Comparison of ENCODE assay signal across 8 cellular contexts in genomic region chr10:68406815-68407585, GRCh38. TPM values are rescaled to one million over a fixed set of nuclear protein-coding genes. Genes with fewer than 3 reads are reported as not detected.
DNase-seq lines count a peak whose midpoint lies in the region; ATAC-seq and TF ChIP-seq lines count a peak whose summit lies in the region.

A gene with protein sequence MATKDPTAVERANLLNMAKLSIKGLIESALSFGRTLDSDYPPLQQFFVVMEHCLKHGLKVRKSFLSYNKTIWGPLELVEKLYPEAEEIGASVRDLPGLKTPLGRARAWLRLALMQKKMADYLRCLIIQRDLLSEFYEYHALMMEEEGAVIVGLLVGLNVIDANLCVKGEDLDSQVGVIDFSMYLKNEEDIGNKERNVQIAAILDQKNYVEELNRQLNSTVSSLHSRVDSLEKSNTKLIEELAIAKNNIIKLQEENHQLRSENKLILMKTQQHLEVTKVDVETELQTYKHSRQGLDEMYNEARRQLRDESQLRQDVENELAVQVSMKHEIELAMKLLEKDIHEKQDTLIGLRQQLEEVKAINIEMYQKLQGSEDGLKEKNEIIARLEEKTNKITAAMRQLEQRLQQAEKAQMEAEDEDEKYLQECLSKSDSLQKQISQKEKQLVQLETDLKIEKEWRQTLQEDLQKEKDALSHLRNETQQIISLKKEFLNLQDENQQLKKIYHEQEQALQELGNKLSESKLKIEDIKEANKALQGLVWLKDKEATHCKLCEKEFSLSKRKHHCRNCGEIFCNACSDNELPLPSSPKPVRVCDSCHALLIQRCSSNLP (minus strand): TSS chr10:68407277. CDS start chr10:68407189, 88 bp downstream.

- peak within 1 kb of the TSS; percentile 100 for H3K18ac ChIP-seq in neuronal stem cell (ENCODE audit: low read length)

- peak within 1 kb of the TSS; percentile 97 for H3K14ac ChIP-seq in neuronal stem cell (ENCODE audit: low read length)

- H3K27me3 Mint-ChIP-seq in IgD-negative memory B cell: no peaks in the 10 kb centered on the region

- peak within 1 kb of the TSS; percentile 93 for H3K4ac ChIP-seq in neuronal stem cell (ENCODE audit: low read length)

- H3K79me1 ChIP-seq in neuronal stem cell (ENCODE audit: low read depth, low read length): peaks cover 3% of the 10 kb centered on the region

- no peaks in the 10 kb centered on the region for H3K36me3 Mint-ChIP-seq in IgD-negative memory B cell

- H3K4me3 Mint-ChIP-seq in IgD-negative memory B cell: peak within 1 kb of the TSS; percentile 89 to 96 (median 92)

- peak within 1 kb of the TSS; percentile 98 for H3K23ac ChIP-seq in neuronal stem cell (ENCODE audit: low read depth, low read length, poor library complexity)

- H3K4me2 ChIP-seq in neuronal stem cell (ENCODE audit: insufficient read depth, low read length, poor library complexity, severe bottlenecking): peak within 1 kb of the TSS; percentile 84

- peak; percentile 91 for ATAC-seq in GM21576 (IDR thresholded peaks at IDR 0.05; ENCODE audit: unreplicated experiment)
- ATAC-seq in RWPE2 (ENCODE audit: low read depth): peak; percentile 94
- ATAC-seq in foreskin keratinocyte: peak; percentile 93

- H3K9ac ChIP-seq in neuronal stem cell (ENCODE audit: low read depth, low read length, poor library complexity): peak within 1 kb of the TSS; percentile 99

- no CpG with 5 or more reads among the region's 84 CpGs for WGBS in neuronal stem cell (ENCODE audit: extremely low coverage in 2 of 2, insufficient read length in 2 of 2, insufficient replicate concordance in 1 of 2), 2 donors

- peak within 1 kb of the TSS; percentile 99 for H2BK5ac ChIP-seq in neuronal stem cell (ENCODE audit: low read length)

- peak within 1 kb of the TSS; percentile 99 for H2AK5ac ChIP-seq in neuronal stem cell (ENCODE audit: low read depth, low read length)

- TF ChIP-seq CTCF in RWPE2 (IDR thresholded peaks at IDR 0.05; ENCODE audit: poor library complexity, severe bottlenecking) (peak; percentile 99), foreskin keratinocyte (conservative IDR thresholded peaks at IDR 0.05) (peak; percentile 71), subcutaneous adipose tissue (IDR thresholded peaks at IDR 0.05; ENCODE audit: low read depth) (no peak)

- no peak within 1 kb of the TSS for H2BK120ac ChIP-seq in neuronal stem cell (ENCODE audit: low read depth, low read length)

- H3K4me1 ChIP-seq in RWPE2 (ENCODE audit: insufficient read depth, poor library complexity, severe bottlenecking) (peaks cover 6% of the 10 kb centered on the region), foreskin keratinocyte (peaks cover 7% of the 10 kb centered on the region), neuronal stem cell (ENCODE audit: control insufficient read depth in 2 of 2, insufficient read depth in 1 of 2, low read depth in 1 of 2, low read length in 2 of 2) (peaks cover 2 to 4% of the 10 kb centered on the region in 2 donors)

- H3K4me1 Mint-ChIP-seq in IgD-negative memory B cell: peaks cover 11 to 15% (median 14%) of the 10 kb centered on the region in 3 donors

- H2BK12ac ChIP-seq in neuronal stem cell (ENCODE audit: low read length): peak within 1 kb of the TSS; percentile 41

- H4K91ac ChIP-seq in neuronal stem cell (ENCODE audit: low read depth, low read length, poor library complexity): no peak within 1 kb of the TSS

- no peaks in the 10 kb centered on the region for H3K27me3 ChIP-seq in RWPE2 (ENCODE audit: insufficient read depth, poor library complexity, severe bottlenecking)
- no peaks in the 10 kb centered on the region for H3K27me3 ChIP-seq in foreskin keratinocyte
- H3K27me3 ChIP-seq in neuronal stem cell (ENCODE audit: control insufficient read depth in 3 of 3, insufficient read depth in 3 of 3, low read depth in 1 of 3, low read length in 3 of 3): no peaks in the 10 kb centered on the region

- peak within 1 kb of the TSS; percentile 65 for H4K8ac ChIP-seq in neuronal stem cell (ENCODE audit: low read depth, low read length)

- H3K4me3 ChIP-seq in RWPE2 (ENCODE audit: severe bottlenecking) (peak within 1 kb of the TSS; percentile 81), neuronal stem cell (ENCODE audit: low read length in 2 of 2) (peak within 1 kb of the TSS; percentile 94 to 97)

- H3K9me3 ChIP-seq in RWPE2 (ENCODE audit: severe bottlenecking): no peaks in the 10 kb centered on the region
- no peaks in the 10 kb centered on the region for H3K9me3 ChIP-seq in neuronal stem cell (replicated peaks in 1 of 2; ENCODE audit: control insufficient read depth in 2 of 2, insufficient read depth in 1 of 2, low read depth in 1 of 2, low read length in 2 of 2)

- H2BK15ac ChIP-seq in neuronal stem cell (ENCODE audit: low read length): peak within 1 kb of the TSS; percentile 37

- H3K36me3 ChIP-seq in RWPE2 (ENCODE audit: low read depth): peaks cover 9% of the 10 kb centered on the region
- peaks cover 2 to 24% of the 10 kb centered on the region in 2 donors for H3K36me3 ChIP-seq in neuronal stem cell (replicated peaks in 1 of 2; ENCODE audit: control insufficient read depth in 2 of 2, insufficient read depth in 2 of 2, low read length in 2 of 2)

- DNase-seq in Daoy (ENCODE audit: low read depth) (peak; percentile 83), RWPE2 (ENCODE audit: low spot score) (peak; percentile 73), activated gamma-delta T cell treated with Interleukin-2 at 50 U/mL for 16 hours (peak; percentile 68), foreskin keratinocyte (peak; percentile 24 to 45), neuronal stem cell (ENCODE audit: low spot score) (peak; percentile 80)

- H3K9me3 Mint-ChIP-seq in IgD-negative memory B cell: no peaks in the 10 kb centered on the region

- H2AFZ ChIP-seq in neuronal stem cell (ENCODE audit: low read length): peak within 1 kb of the TSS; percentile 98

- H3K27ac Mint-ChIP-seq in IgD-negative memory B cell: peak within 1 kb of the TSS; percentile 74 to 96 (median 80)

- H3K27ac ChIP-seq in RWPE2 (ENCODE audit: poor library complexity, severe bottlenecking) (peak within 1 kb of the TSS; percentile 64), foreskin keratinocyte (peak within 1 kb of the TSS; percentile 95), neuronal stem cell (replicated peaks; ENCODE audit: low read length) (peak within 1 kb of the TSS; percentile 94)

RNA-seq across cellular contexts. Expression of the gene that starts here (rescaled TPM):
- total RNA-seq in Daoy (2014; rRNA removed; shearing (Covaris generic)): 8.1 and 14.3 TPM in 2 replicates
- polyA plus RNA-seq in IgD-negative memory B cell: 7.5 TPM
- 11.5 and 13.0 TPM in 2 replicates for total RNA-seq in foreskin keratinocyte
- 4.1 and 4.3 TPM in 2 replicates for polyA plus RNA-seq in foreskin keratinocyte
- 13.6 TPM for polyA plus RNA-seq in neuronal stem cell (2013, experiment 1 of 2)
- polyA plus RNA-seq in neuronal stem cell (2013, experiment 2 of 2): 15.0 TPM
- total RNA-seq in subcutaneous adipose tissue: 10 to 100 TPM; 26.9 to 37.7 (median 32.8) TPM

Comparison
In these comparisons a context has a peak if more than half of its experiments do, and no peak if none do; other contexts are left out.
1. Peak in every context shown above with its lines: DNase-seq, ATAC-seq, H3K4me3 ChIP-seq and H3K27ac ChIP-seq.